Comparison of ENCODE assay signal across 24 cellular contexts in the genomic region with DNA sequence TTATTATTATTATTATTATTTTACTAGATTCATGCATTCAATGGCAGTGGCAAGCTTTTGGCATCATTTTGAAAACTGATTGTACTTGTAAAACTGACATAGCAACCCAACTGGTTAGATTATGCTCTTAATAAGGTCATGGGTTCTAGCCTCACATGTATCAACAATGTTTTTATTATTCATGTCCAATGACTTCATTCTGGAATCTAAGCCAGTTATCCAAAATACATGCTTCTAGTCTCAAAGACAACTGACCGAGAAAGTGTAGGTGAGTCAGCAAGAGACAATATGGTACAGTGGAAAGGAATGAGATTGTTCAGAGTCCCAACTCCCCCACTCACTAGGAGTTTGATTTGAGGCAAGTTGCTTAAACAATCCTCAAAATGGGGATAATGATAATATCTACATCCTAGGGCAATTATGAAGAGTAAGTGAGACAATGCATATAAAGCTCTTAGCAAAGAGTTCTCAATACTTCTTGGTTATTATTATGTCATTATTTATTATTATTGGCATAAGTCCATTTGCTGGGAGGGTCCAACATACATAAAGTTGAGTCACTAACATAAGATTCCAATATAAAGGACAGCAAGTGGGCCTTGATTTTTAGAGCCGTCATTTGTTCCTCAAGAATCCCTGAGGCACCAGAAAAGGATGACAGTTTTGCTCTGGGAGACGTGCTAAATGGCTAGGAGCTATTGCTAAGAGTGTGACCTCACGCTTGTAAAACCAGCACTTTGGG.
"Had no signal": no experiment of that assay in that cellular context is flagged by ENCODE, and none has a peak within 500 bp of the region (broad histone marks: within the 10 kb centered on the region; RNA-seq: fewer than 3 reads in every experiment).

No MANE protein-coding gene starts in this region.

- H3K36me3 ChIP-seq: spleen, thyroid gland, WERI-Rb-1 had no signal

- H3K4me2 ChIP-seq: hepatocyte had no signal

- H3K4me1 ChIP-seq: thyroid gland had no signal

- H3K4me1 Mint-ChIP-seq: endodermal cell had no signal

- H3K27ac Mint-ChIP-seq: activated CD8-positive, alpha-beta T cell treated with anti-CD3 and anti-CD28 coated beads, Interleukin-2, amount 10 ng/mL, durations not matched to agents 7 days and 5 days; activated T-helper 2 cell treated with anti-CD3 and anti-CD28 coated beads, Interferon-gamma antibody, Interleukin-2, Interleukin-4, amounts not matched to agents 10 μg/mL and 5 μg/mL and 100 μg/mL, durations not matched to agents 14 hours and 24 hours and 36 hours; endodermal cell; progenitor cell of endocrine pancreas; T-helper 2 cell treated with Interferon-gamma antibody and Interleukin-4, amounts not matched to agents 5 μg/mL and 100 μg/mL, for 36 hours had no signal

- H3K27me3 Mint-ChIP-seq: central memory CD8-positive, alpha-beta T cell had no signal

- H3K4me3 Mint-ChIP-seq: activated CD8-positive, alpha-beta T cell treated with anti-CD3 and anti-CD28 coated beads, Interleukin-2, amount 10 ng/mL, durations not matched to agents 7 days and 5 days; central memory CD8-positive, alpha-beta T cell; endodermal cell; T-helper 2 cell treated with Interferon-gamma antibody and Interleukin-4, amounts not matched to agents 5 μg/mL and 100 μg/mL, for 36 hours had no signal

- DNase-seq: activated CD4-positive, alpha-beta T cell treated with anti-CD3 and anti-CD28 coated beads for 1 hour; activated CD4-positive, alpha-beta T cell treated with anti-CD3 and anti-CD28 coated beads, Interleukin-2, amount 50 U/mL, for 1 hour; activated CD8-positive, alpha-beta T cell treated with anti-CD3 and anti-CD28 coated beads, Interleukin-2, amount 10 ng/mL, durations not matched to agents 7 days and 5 days; activated naive CD4-positive, alpha-beta T cell; activated T-cell treated with anti-CD3 and anti-CD28 coated beads, Interleukin-2, amount 50 U/mL, for 1 hour; anterior cingulate cortex; endodermal cell; foreskin melanocyte; glutamatergic neuron; immature natural killer cell; left ventricle myocardium superior; midbrain; natural killer cell; spleen; stimulated activated CD4-positive, alpha-beta T cell treated with anti-CD3 and anti-CD28 coated beads, Interleukin-4, amount 100 ng/mL, for 1 hour; stimulated activated naive CD4-positive, alpha-beta T cell treated with Interleukin-2 at 50 U/mL for 16 hours; thyroid gland; WERI-Rb-1 had no signal

- H3K27me3 ChIP-seq: hepatocyte, spleen, thyroid gland had no signal

- H2AFZ ChIP-seq: hepatocyte had no signal

- H3K79me2 ChIP-seq: hepatocyte had no signal

- ATAC-seq: activated CD8-positive, alpha-beta T cell treated with anti-CD3 and anti-CD28 coated beads, Interleukin-2, amount 10 ng/mL, durations not matched to agents 7 days and 5 days; left ventricle myocardium superior; natural killer cell; SK-N-SH treated with all-trans-retinoic acid at 6 μM for 48 hours had no signal

- H3K9me3 ChIP-seq: thyroid gland had no signal

- H3K27ac ChIP-seq: hepatocyte, spleen, thyroid gland, WERI-Rb-1 had no signal

- H3K4me3 ChIP-seq: hepatocyte, spleen, thyroid gland had no signal

- H3K9me3 Mint-ChIP-seq: activated T-helper 2 cell treated with anti-CD3 and anti-CD28 coated beads, Interferon-gamma antibody, Interleukin-2, Interleukin-4, amounts not matched to agents 10 μg/mL and 5 μg/mL and 100 μg/mL, durations not matched to agents 14 hours and 24 hours and 36 hours; central memory CD8-positive, alpha-beta T cell; natural killer cell had no signal

- H3K36me3 Mint-ChIP-seq: natural killer cell had no signal
